In genomic region chr9:134378901-134379338, GRCh38 we compare ENCODE assay signal across 9 cellular contexts. TPM values are rescaled to one million over a fixed set of nuclear protein-coding genes. Genes with fewer than 3 reads are reported as not detected.
DNase-seq lines count a peak whose midpoint lies in the region; ATAC-seq and TF ChIP-seq lines count a peak whose summit lies in the region.
"Had no signal": no experiment of that assay in that cellular context is flagged by ENCODE, and none has a peak within 500 bp of the region (broad histone marks: within the 10 kb centered on the region; RNA-seq: fewer than 3 reads in every experiment).

No MANE protein-coding gene starts in this region.

- no peaks in the 10 kb centered on the region for H3K27me3 ChIP-seq in neural cell (ENCODE audit: insufficient read depth, low read depth, low read length)

- no peaks in the 10 kb centered on the region for H3K36me3 ChIP-seq in neural cell (ENCODE audit: insufficient read depth, low read length)

- no peak overlapping the region for H3K4me2 ChIP-seq in neural cell (ENCODE audit: low read length)

- H2AFZ ChIP-seq in neural cell (ENCODE audit: low read depth, low read length): no peak overlapping the region

- TF ChIP-seq CTCF in epithelial cell of esophagus (IDR thresholded peaks at IDR 0.05; ENCODE audit: insufficient read depth, low read depth, low read length, missing control alignments): no peak
- no peak for TF ChIP-seq CTCF in neural cell (IDR thresholded peaks at IDR 0.05; ENCODE audit: poor library complexity, severe bottlenecking)

- no peaks in the 10 kb centered on the region for H3K9me2 ChIP-seq in neural cell (ENCODE audit: insufficient read depth, low read length)

- H3K9ac ChIP-seq in neural cell (ENCODE audit: low read length): peak overlapping the region; percentile 9

- peak; percentile 57 for DNase-seq in Ammon's horn (ENCODE audit: low spot score)
- DNase-seq in NCI-H524 (lab: John Stamatoyannopoulos, UW): peak; percentile 78 to 92
- peak; percentile 80 for DNase-seq in epithelial cell of esophagus (ENCODE audit: low read depth)
- DNase-seq in stimulated activated naive CD4-positive, alpha-beta T cell (lab: John Stamatoyannopoulos, UW): no peak
- DNase-seq in activated CD4-positive, alpha-beta T cell treated with anti-CD3 and anti-CD28 coated beads for 4 hours: no peak
- no peak for DNase-seq in RKO (ENCODE audit: low spot score)
- DNase-seq: GF-D8 had no signal

- H3K9me3 ChIP-seq in neural cell (ENCODE audit: low read length): no peaks in the 10 kb centered on the region

- H3F3A ChIP-seq in neural cell (ENCODE audit: insufficient read depth, low read length, poor library complexity, severe bottlenecking): no peaks in the 10 kb centered on the region

- H3K4me3 ChIP-seq in epithelial cell of esophagus (ENCODE audit: low read length) (no peak overlapping the region), neural cell (ENCODE audit: low read length) (no peak overlapping the region)

- no peak for TF ChIP-seq EP300 in neural cell (conservative IDR thresholded peaks at IDR 0.05; ENCODE audit: poor library complexity, severe bottlenecking)

- H3K27ac ChIP-seq in neural cell (ENCODE audit: low read length): no peak overlapping the region

- TF ChIP-seq RAD21 in neural cell (conservative IDR thresholded peaks at IDR 0.05): no peak

- no peaks in the 10 kb centered on the region for H4K20me1 ChIP-seq in neural cell (ENCODE audit: insufficient read depth)

- ATAC-seq in HG02571 (IDR thresholded peaks at IDR 0.05; ENCODE audit: unreplicated experiment): no peak

- H3K79me2 ChIP-seq in neural cell (replicated peaks; ENCODE audit: insufficient read depth, low read length): no peaks in the 10 kb centered on the region

TF ChIP-seq in neural cell, 6 proteins besides CTCF, POLR2A, EP300 and RAD21:
- no peak for TF ChIP-seq EZH2 (IDR thresholded peaks at IDR 0.05; ENCODE audit: borderline replicate concordance, insufficient read depth, low read length, poor library complexity, severe bottlenecking)
- TF ChIP-seq REST (IDR thresholded peaks at IDR 0.05; ENCODE audit: borderline replicate concordance): no peak
- no peak for TF ChIP-seq SMC3 (conservative IDR thresholded peaks at IDR 0.05; ENCODE audit: poor library complexity)
- no peak for TF ChIP-seq MXI1 (conservative IDR thresholded peaks at IDR 0.05; ENCODE audit: poor library complexity, severe bottlenecking)
TF ChIP-seq in neural cell: peak in this region for 0.

RNA-seq across cellular contexts. Expression of gene RXRA, which starts 52.7 kb away (rescaled TPM):
- 2.3 and 2.7 TPM in 2 replicates for polyA plus RNA-seq in neural cell
- 3.8 and 4.6 TPM in 2 replicates for polyA minus RNA-seq in neural cell

Comparison
In these comparisons a context has a peak if more than half of its experiments do, and no peak if none do; other contexts are left out.
1. DNase-seq: peak in Ammon's horn (single experiment), NCI-H524 (2 of 2) and epithelial cell of esophagus (single experiment); none in stimulated activated naive CD4-positive, alpha-beta T cell (0 of 6), activated CD4-positive, alpha-beta T cell treated with anti-CD3 and anti-CD28 coated beads for 4 hours (0 of 2) and RKO (single experiment).